8 cellular contexts compared by ENCODE assay signal in the genomic region with DNA sequence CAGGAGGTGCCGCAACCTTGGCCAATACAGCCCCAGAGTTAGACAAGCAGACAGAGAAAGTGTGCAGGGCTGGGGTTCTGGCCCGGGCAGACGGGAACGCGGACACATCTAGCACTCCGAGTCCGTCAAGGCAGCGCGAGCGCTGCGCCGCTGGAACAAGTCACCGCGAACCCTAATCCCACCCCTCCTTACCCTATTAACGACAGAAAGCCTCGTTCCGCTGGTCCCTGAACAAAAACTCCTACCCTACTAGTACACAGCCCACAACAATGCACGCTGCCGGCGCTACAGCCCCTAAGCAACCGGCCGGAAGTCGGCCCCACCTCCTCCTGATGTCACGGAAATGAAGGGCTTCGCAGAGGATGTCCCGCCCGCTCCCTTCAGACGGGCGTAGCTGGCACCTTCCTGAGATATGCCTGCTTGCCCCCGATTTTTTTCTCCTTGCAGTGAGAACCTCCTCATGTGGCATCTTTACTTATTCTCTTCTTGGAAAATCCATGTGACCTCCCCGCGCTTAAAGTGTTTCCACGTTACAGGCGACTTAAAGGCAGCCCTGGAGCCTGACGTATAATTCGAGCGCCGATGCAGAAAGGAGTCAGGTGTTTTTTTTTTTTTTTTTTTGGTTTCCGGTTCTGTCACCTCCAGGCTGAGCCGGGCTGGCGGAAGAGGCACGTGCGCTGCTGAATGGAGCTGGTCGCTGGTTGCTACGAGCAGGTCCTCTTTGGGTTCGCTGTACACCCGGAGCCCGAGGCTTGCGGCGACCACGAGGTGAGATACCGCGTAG. TPM values are rescaled to one million over a fixed set of nuclear protein-coding genes. Genes with fewer than 3 reads are reported as not detected.
A peak's percentile ranks its signal among the peaks of the same experiment; 100 is the strongest.
DNase-seq lines count a peak whose midpoint lies in the region; ATAC-seq and TF ChIP-seq lines count a peak whose summit lies in the region.

A gene (minus strand): TSS at position 315 of the 784 bp plus-strand sequence. CDS start 7,066 bp downstream, outside the sequence.
A gene with protein sequence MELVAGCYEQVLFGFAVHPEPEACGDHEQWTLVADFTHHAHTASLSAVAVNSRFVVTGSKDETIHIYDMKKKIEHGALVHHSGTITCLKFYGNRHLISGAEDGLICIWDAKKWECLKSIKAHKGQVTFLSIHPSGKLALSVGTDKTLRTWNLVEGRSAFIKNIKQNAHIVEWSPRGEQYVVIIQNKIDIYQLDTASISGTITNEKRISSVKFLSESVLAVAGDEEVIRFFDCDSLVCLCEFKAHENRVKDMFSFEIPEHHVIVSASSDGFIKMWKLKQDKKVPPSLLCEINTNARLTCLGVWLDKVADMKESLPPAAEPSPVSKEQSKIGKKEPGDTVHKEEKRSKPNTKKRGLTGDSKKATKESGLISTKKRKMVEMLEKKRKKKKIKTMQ (plus strand): TSS at position 671 of the 784 bp plus-strand sequence. CDS start 14 bp downstream, at position 685.

- no peaks in the 10 kb centered on the region for H3K9me2 ChIP-seq in hepatocyte (replicated peaks; ENCODE audit: insufficient read depth)

- DNase-seq in NCI-H2029 (lab: John Stamatoyannopoulos, UW) (peak; percentile 98), T-helper 9 cell (peak; percentile 85), astrocyte of the cerebellum (ENCODE audit: low read depth) (peak; percentile 85), hepatocyte (ENCODE audit: low spot score) (peak; percentile 95), aorta (peak; percentile 96 to 97)

- H3K9me3 ChIP-seq in hepatocyte (ENCODE audit: low read depth) (no peaks in the 10 kb centered on the region), aorta (ENCODE audit: control insufficient read depth, low read length) (no peaks in the 10 kb centered on the region)

- in situ Hi-C loops in astrocyte of the cerebellum (cut with HindIII; ENCODE audit: low sequenced_read_pairs) = loop anchor here (25.0 kb wide), 1 partner anchor 107 kb away; no protein-coding TSS in a partner anchor

- H3K4me3 ChIP-seq in astrocyte of the cerebellum (ENCODE audit: low read depth, low read length) (peak within 1 kb of the TSS; percentile 96), hepatocyte (peak within 1 kb of the TSS; percentile 93), rectal smooth muscle tissue (ENCODE audit: low read length) (peak within 1 kb of the TSS; percentile 100), aorta (ENCODE audit: low read length in 2 of 2) (peak within 1 kb of the TSS; percentile 77 to 95)

- H4K20me1 ChIP-seq in hepatocyte (ENCODE audit: insufficient read depth, poor library complexity, severe bottlenecking) = no peaks in the 10 kb centered on the region

- peaks cover 56% of the 10 kb centered on the region for H3K79me2 ChIP-seq in hepatocyte

- H3K4me1 ChIP-seq in hepatocyte (ENCODE audit: insufficient read depth) = peaks cover 39% of the 10 kb centered on the region
- H3K4me1 ChIP-seq in rectal smooth muscle tissue (ENCODE audit: control insufficient read depth, insufficient read depth, low read length) = peaks cover 14% of the 10 kb centered on the region
- H3K4me1 ChIP-seq in aorta (ENCODE audit: control insufficient read depth in 1 of 2, insufficient read depth in 2 of 2, low read length in 2 of 2) = no peaks in the 10 kb centered on the region

- TF ChIP-seq CTCF in astrocyte of the cerebellum (IDR thresholded peaks at IDR 0.05; ENCODE audit: low read depth, low read length, missing control alignments) (no peak), hepatocyte (IDR thresholded peaks at IDR 0.05; ENCODE audit: poor library complexity) (no peak)

- WGBS in hepatocyte (ENCODE audit: low lambda C conversion rate, missing lambda C conversion rate) = 1% methylated on average over 53 of the region's 53 CpGs
- WGBS in aorta, 2 donors = 0% methylated on average over 53 of the region's 53 CpGs

- peak within 1 kb of the TSS; percentile 99 for H3K9ac ChIP-seq in rectal smooth muscle tissue (ENCODE audit: low read length)

- H3K4me2 ChIP-seq in hepatocyte = peak within 1 kb of the TSS; percentile 91

- peak within 1 kb of the TSS; percentile 90 for H3K27ac ChIP-seq in hepatocyte
- H3K27ac ChIP-seq in rectal smooth muscle tissue (ENCODE audit: low read depth, low read length) = peak within 1 kb of the TSS; percentile 98
- peak within 1 kb of the TSS; percentile 72 to 86 for H3K27ac ChIP-seq in aorta (ENCODE audit: low read depth in 1 of 2, low read length in 2 of 2)

- intact Hi-C loops in aorta (cut with DNase I) = loop anchor here (1.0 to 10.0 kb wide), 3 partner anchors 28 to 184 kb away; a partner anchor contains a TSS

- ATAC-seq in GM18508 (IDR thresholded peaks at IDR 0.05; ENCODE audit: insufficient read depth, unreplicated experiment) (peak; percentile 91), HG02981 (IDR thresholded peaks at IDR 0.05; ENCODE audit: unreplicated experiment) (peak; percentile 97), aorta (ENCODE audit: low FRiP score) (peak; percentile 99)

- H2AFZ ChIP-seq in hepatocyte = peak within 1 kb of the TSS; percentile 79

- H3K36me3 ChIP-seq in hepatocyte (replicated peaks; ENCODE audit: insufficient read depth, low read depth) = no peaks in the 10 kb centered on the region
- peaks cover 4% of the 10 kb centered on the region for H3K36me3 ChIP-seq in rectal smooth muscle tissue (ENCODE audit: control insufficient read depth, insufficient read depth, low read length)
- peaks cover 0 to 2% of the 10 kb centered on the region in 2 donors for H3K36me3 ChIP-seq in aorta (ENCODE audit: control insufficient read depth in 1 of 2, insufficient read depth in 2 of 2, low read length in 1 of 2)

- no peaks in the 10 kb centered on the region for H3K27me3 ChIP-seq in hepatocyte
- no peaks in the 10 kb centered on the region for H3K27me3 ChIP-seq in rectal smooth muscle tissue (ENCODE audit: control insufficient read depth, insufficient read depth, low read length)
- H3K27me3 ChIP-seq in aorta (ENCODE audit: control insufficient read depth in 1 of 2, insufficient read depth in 2 of 2, low read length in 1 of 2) = no peaks in the 10 kb centered on the region

RNA-seq across cellular contexts. Expression of the first gene that starts in this region (rescaled TPM):
- total RNA-seq in hepatocyte (1.2 and 13.1 TPM in 2 replicates), aorta (under 1 TPM in 1 of 2 donors, not detected in 1; 0.66 TPM)
- polyA plus RNA-seq in hepatocyte (6.5 and 6.8 TPM in 2 replicates), aorta (1 to 10 TPM in 1 of 2 donors, not detected in 1; 2.4 TPM)

RNA-seq across cellular contexts. Expression of the second gene that starts in this region (rescaled TPM):
- total RNA-seq in hepatocyte (14.0 and 16.0 TPM in 2 replicates), aorta (1 to 10 TPM; 9.2 to 9.9 TPM)
- polyA plus RNA-seq in hepatocyte (14.3 and 15.7 TPM in 2 replicates), aorta (10 to 100 TPM in 1 of 2 donors, 1 to 10 TPM in 1; 6.3 to 12.3 TPM)

Comparison
In these comparisons a context has a peak if more than half of its experiments do, and no peak if none do; other contexts are left out.
1. Peak in every context shown above with its lines: DNase-seq, ATAC-seq, H3K4me3 ChIP-seq and H3K27ac ChIP-seq.